Comparison of ENCODE assay signal across 7 cellular contexts in the genomic region with DNA sequence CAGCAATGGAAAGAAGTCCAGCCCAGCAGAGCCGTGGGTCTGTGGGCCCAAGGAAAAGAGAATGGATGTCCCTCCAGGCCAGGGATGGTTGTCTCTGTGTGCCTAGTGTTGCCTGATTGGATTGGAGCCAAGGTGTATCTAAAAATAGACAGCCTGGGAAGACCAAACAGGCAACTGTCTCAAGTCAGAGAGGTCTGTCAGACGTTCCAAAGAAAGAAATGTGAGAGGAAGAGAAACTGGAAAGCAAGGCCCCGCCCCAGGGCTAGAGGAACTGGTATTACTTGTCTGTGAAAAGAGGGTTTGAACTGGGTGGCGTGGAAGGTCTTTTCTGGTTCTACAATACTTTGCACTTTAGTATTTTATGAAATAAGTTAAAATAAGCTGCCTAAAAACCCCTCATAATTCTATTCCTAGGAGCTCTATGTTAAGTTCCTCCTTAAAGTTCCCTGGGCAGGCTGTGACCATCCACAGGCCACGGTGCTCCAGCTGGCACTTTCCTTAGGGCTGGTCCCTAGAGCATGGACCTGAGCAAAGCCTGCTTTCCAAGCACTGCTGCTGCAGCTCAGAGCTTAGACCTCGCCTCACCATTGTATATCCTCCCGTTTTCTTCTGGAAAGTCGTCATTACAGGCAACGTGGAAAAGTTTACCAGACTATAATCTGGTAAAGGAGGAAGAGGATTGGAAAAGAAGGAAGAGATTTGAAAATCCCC.
DNase-seq lines count a peak whose midpoint lies in the region; ATAC-seq and TF ChIP-seq lines count a peak whose summit lies in the region.

No MANE protein-coding gene starts in this region.

- peak; percentile 64 for DNase-seq in LHCN-M2 (ENCODE audit: low read depth)
- peak; percentile 11 for DNase-seq in amniotic epithelial cell (ENCODE audit: low read depth)
- DNase-seq in right atrium auricular region (ENCODE audit: low spot score) = peak; percentile 74
- DNase-seq in suprapubic skin (ENCODE audit: low spot score in 2 of 2) = peak in 1 of 2 donors; percentile 71
- no peak for DNase-seq in stimulated activated CD4-positive, alpha-beta T cell treated with anti-CD3 and anti-CD28 coated beads, Interleukin-2, amount 100 ng/mL, for 48 hours
- DNase-seq in NCI-H187 treated with DMSO at 0.1 percent for 48 hours (lab: John Stamatoyannopoulos, UW) = no peak

- 45% methylated on average over 9 of the region's 9 CpGs for WGBS in suprapubic skin

- TF ChIP-seq EP300 in suprapubic skin (IDR thresholded peaks at IDR 0.05) = no peak

- no peak for ATAC-seq in HG02884 (IDR thresholded peaks at IDR 0.05; ENCODE audit: unreplicated experiment)

- H3K9me3 ChIP-seq in right atrium auricular region (no peaks in the 10 kb centered on the region), suprapubic skin (no peaks in the 10 kb centered on the region)

- H3K36me3 ChIP-seq in right atrium auricular region (no peaks in the 10 kb centered on the region), suprapubic skin (no peaks in the 10 kb centered on the region)

- H3K4me1 ChIP-seq in right atrium auricular region (peaks cover 0 to 16% of the 10 kb centered on the region in 2 donors), suprapubic skin (peaks cover 24% of the 10 kb centered on the region)

- TF ChIP-seq CTCF in right atrium auricular region (IDR thresholded peaks at IDR 0.05) (no peak), suprapubic skin (IDR thresholded peaks at IDR 0.05) (no peak)

- no peak for TF ChIP-seq POLR2A in suprapubic skin (IDR thresholded peaks at IDR 0.05)

- H3K4me3 ChIP-seq in right atrium auricular region (no peak overlapping the region), suprapubic skin (no peak overlapping the region)

- H3K27ac ChIP-seq in right atrium auricular region (peak overlapping the region in 1 of 2 donors; percentile 24), suprapubic skin (peak overlapping the region; percentile 52)

- H3K27me3 ChIP-seq in right atrium auricular region (no peaks in the 10 kb centered on the region), suprapubic skin (no peaks in the 10 kb centered on the region)

Comparison
In these comparisons a context has a peak if more than half of its experiments do, and no peak if none do; other contexts are left out.
1. DNase-seq: peak in LHCN-M2 (single experiment), amniotic epithelial cell (single experiment) and right atrium auricular region (single experiment); none in stimulated activated CD4-positive, alpha-beta T cell treated with anti-CD3 and anti-CD28 coated beads, Interleukin-2, amount 100 ng/mL, for 48 hours (0 of 2) and NCI-H187 treated with DMSO at 0.1 percent for 48 hours (single experiment).